In genomic region chr12:124745891-124746570, GRCh38 we compare ENCODE assay signal across 9 cellular contexts.
DNase-seq lines count a peak whose midpoint lies in the region; ATAC-seq, FAIRE-seq and TF ChIP-seq lines count a peak whose summit lies in the region.
"Had no signal": no experiment of that assay in that cellular context is flagged by ENCODE, and none has a peak within 500 bp of the region (broad histone marks: within the 10 kb centered on the region; RNA-seq: fewer than 3 reads in every experiment).

No MANE protein-coding gene starts in this region.

- ATAC-seq in GM21723 (IDR thresholded peaks at IDR 0.05; ENCODE audit: unreplicated experiment): no peak

- H3K27me3 ChIP-seq in astrocyte (ENCODE audit: insufficient read depth, low read length) (no peaks in the 10 kb centered on the region), right atrium auricular region (no peaks in the 10 kb centered on the region)

- H3K4me2 ChIP-seq in astrocyte (ENCODE audit: low read length): peak overlapping the region; percentile 72

- H3K36me3 ChIP-seq in astrocyte (ENCODE audit: insufficient read depth, low read length): no peaks in the 10 kb centered on the region
- H3K36me3 ChIP-seq in right atrium auricular region: no peaks in the 10 kb centered on the region
- H3K36me3 ChIP-seq: neutrophil had no signal

- peaks cover 37% of the 10 kb centered on the region for H3K4me1 ChIP-seq in astrocyte (ENCODE audit: insufficient read depth, low read length)
- H3K4me1 ChIP-seq in right atrium auricular region: peaks cover 6 to 19% of the 10 kb centered on the region in 2 donors

- no peaks in the 10 kb centered on the region for H3K36me3 Mint-ChIP-seq in astrocyte (ENCODE audit: low read depth, unreplicated experiment)

- H3K9me3 Mint-ChIP-seq in astrocyte (ENCODE audit: unreplicated experiment): no peaks in the 10 kb centered on the region

- no peaks in the 10 kb centered on the region for H3K79me2 ChIP-seq in astrocyte (ENCODE audit: insufficient read depth, low read length)

- H3K9ac ChIP-seq in astrocyte (ENCODE audit: low read length): peak overlapping the region; percentile 64

- H3K4me3 ChIP-seq in HFF-Myc (replicated peaks; ENCODE audit: low read depth, low read length): no peak overlapping the region
- no peak overlapping the region for H3K4me3 ChIP-seq in astrocyte (ENCODE audit: insufficient read depth, low read depth, low read length)
- H3K4me3 ChIP-seq in right atrium auricular region: peak overlapping the region in 1 of 2 donors; percentile 11

- H3K27ac Mint-ChIP-seq in astrocyte (ENCODE audit: unreplicated experiment): peak overlapping the region; percentile 69

- H3K4me1 Mint-ChIP-seq in astrocyte (ENCODE audit: low read depth, unreplicated experiment): peaks cover 26% of the 10 kb centered on the region

- peak; percentile 62 to 98 (median 92) for DNase-seq in C1 segment of cervical spinal cord (lab: John Stamatoyannopoulos, UW)
- DNase-seq in HFF-Myc (ENCODE audit: extremely low read depth, low read depth): peak; percentile 81
- DNase-seq in NCI-H748 (lab: John Stamatoyannopoulos, UW; ENCODE audit: unreplicated experiment): peak; percentile 87
- DNase-seq in astrocyte (ENCODE audit: low read depth): peak; percentile 93
- peak; percentile 97 for DNase-seq in right atrium auricular region (ENCODE audit: low spot score)
- DNase-seq in posterior vena cava (ENCODE audit: low spot score): peak; percentile 98
- no peak for DNase-seq in effector CD4-positive, alpha-beta T cell

- intact Hi-C loops in posterior vena cava (cut with DNase I): loop anchor here in 1 of 2 donors (5.0 kb wide), 1 partner anchor 59 kb away; no protein-coding TSS in a partner anchor

- TF ChIP-seq CTCF in HFF-Myc (IDR thresholded peaks at IDR 0.05; ENCODE audit: low read depth, low read length, missing control alignments): no peak
- TF ChIP-seq CTCF in astrocyte (IDR thresholded peaks at IDR 0.05; ENCODE audit: insufficient read depth, low read depth, low read length): no peak
- TF ChIP-seq CTCF in right atrium auricular region (IDR thresholded peaks at IDR 0.05): no peak

- no peak for FAIRE-seq in astrocyte (lab: Jason Lieb, UNC)

- H4K20me1 ChIP-seq in astrocyte (ENCODE audit: insufficient read depth, low read length): no peaks in the 10 kb centered on the region

- H2AFZ ChIP-seq in astrocyte (ENCODE audit: low read depth, low read length): peak overlapping the region; percentile 37

- H3K9me3 ChIP-seq in astrocyte (ENCODE audit: insufficient read depth, low read depth, low read length) (no peaks in the 10 kb centered on the region), right atrium auricular region (no peaks in the 10 kb centered on the region)
- H3K9me3 ChIP-seq: neutrophil had no signal

- H3K27ac ChIP-seq in astrocyte (ENCODE audit: low read depth, low read length): peak overlapping the region; percentile 59
- H3K27ac ChIP-seq in right atrium auricular region: peak overlapping the region; percentile 83 to 91
- H3K27ac ChIP-seq: neutrophil had no signal

- H3K4me3 Mint-ChIP-seq in astrocyte (ENCODE audit: unreplicated experiment): no peak overlapping the region

- peaks cover 4% of the 10 kb centered on the region for H3K27me3 Mint-ChIP-seq in astrocyte (ENCODE audit: low read depth, unreplicated experiment)
